Comparison of ENCODE assay signal across 25 cellular contexts in the genomic region with DNA sequence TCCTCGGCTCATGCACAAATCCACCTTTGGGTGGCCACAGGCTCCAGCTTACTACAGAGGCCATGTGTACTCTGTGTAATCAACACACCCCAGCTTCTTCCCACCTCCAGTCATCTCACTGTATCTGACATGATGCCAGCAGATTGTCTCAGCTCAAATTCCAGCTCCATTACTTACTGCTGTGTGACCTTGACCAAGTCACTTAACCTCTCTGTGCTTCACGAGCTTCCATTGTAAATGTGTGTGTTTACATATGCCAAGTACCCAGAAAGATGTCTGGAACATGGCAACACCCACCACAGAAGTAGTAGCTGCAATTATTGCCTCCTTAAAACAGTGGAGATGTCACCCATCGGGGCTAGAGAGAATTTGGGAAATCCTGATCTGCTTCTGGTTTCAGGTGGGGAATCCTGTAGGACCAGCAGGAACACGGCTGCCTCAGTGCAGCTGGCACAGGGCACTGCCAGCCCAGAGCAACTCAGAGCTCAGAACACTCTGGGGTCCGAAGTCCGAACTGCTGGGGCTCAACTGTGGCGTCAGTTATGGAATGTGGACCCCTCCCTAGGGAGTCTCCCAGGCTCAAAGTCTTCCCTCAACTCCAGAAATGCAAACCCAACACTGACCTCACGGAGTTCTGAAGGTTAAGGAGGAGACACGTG. TPM values are rescaled to one million over a fixed set of nuclear protein-coding genes. Genes with fewer than 3 reads are reported as not detected.
DNase-seq lines count a peak whose midpoint lies in the region; ATAC-seq, FAIRE-seq and TF ChIP-seq lines count a peak whose summit lies in the region.
"Had no signal": no experiment of that assay in that cellular context is flagged by ENCODE, and none has a peak within 500 bp of the region (broad histone marks: within the 10 kb centered on the region; RNA-seq: fewer than 3 reads in every experiment).

No MANE protein-coding gene starts in this region.

- 7% methylated on average over 9 of the region's 9 CpGs for WGBS in HepG2 (ENCODE audit: low lambda C conversion rate)
- 14 to 44% (median 25%) methylated on average over 9 of the region's 9 CpGs for WGBS in small intestine, 3 donors

- H3K4me1 ChIP-seq in HEK293 (ENCODE audit: control insufficient read depth, insufficient read depth, low read length): no peaks in the 10 kb centered on the region
- H3K4me1 ChIP-seq in colonic mucosa: no peaks in the 10 kb centered on the region
- H3K4me1 ChIP-seq in HepG2 (ENCODE audit: insufficient read depth, low read length): peaks cover 16% of the 10 kb centered on the region
- peaks cover 0 to 11% of the 10 kb centered on the region in 2 donors for H3K4me1 ChIP-seq in small intestine (ENCODE audit: control insufficient read depth in 2 of 2, insufficient read depth in 1 of 2, low read depth in 1 of 2, low read length in 1 of 2)
- H3K4me1 ChIP-seq: HAP-1, SJSA1 had no signal

- in situ Hi-C loops in HepG2 (cut with HindIII; ENCODE audit: extremely low pct_ligation_motif_present, low pct_unique_long_range_greater_than_20kb): no loop called here

- H3K4me2 ChIP-seq in HepG2 (ENCODE audit: low read depth, low read length): peak overlapping the region; percentile 38
- H3K4me2 ChIP-seq: KMS-11 had no signal

- H3K36me3 ChIP-seq in HEK293 (ENCODE audit: control insufficient read depth in 2 of 2, insufficient read depth in 1 of 2, low read length in 2 of 2): no peaks in the 10 kb centered on the region
- H3K36me3 ChIP-seq in colonic mucosa: no peaks in the 10 kb centered on the region
- no peaks in the 10 kb centered on the region for H3K36me3 ChIP-seq in HepG2 (replicated peaks in 1 of 2; ENCODE audit: control insufficient read depth in 1 of 2, insufficient read depth in 2 of 2, low read length in 2 of 2)
- H3K36me3 ChIP-seq in small intestine (ENCODE audit: control insufficient read depth in 2 of 2, insufficient read depth in 2 of 2, low read length in 2 of 2): no peaks in the 10 kb centered on the region
- H3K36me3 ChIP-seq: HAP-1, SJSA1 had no signal

- no peaks in the 10 kb centered on the region for H3K9me3 ChIP-seq in HEK293 (ENCODE audit: control insufficient read depth, insufficient read depth, low read depth, low read length)
- no peaks in the 10 kb centered on the region for H3K9me3 ChIP-seq in colonic mucosa
- no peaks in the 10 kb centered on the region for H3K9me3 ChIP-seq in HepG2 (ENCODE audit: low read length)
- H3K9me3 ChIP-seq in small intestine (ENCODE audit: control insufficient read depth, low read depth): no peaks in the 10 kb centered on the region
- H3K9me3 ChIP-seq: Caco-2, HAP-1, SJSA1 had no signal

- H3K27me3 ChIP-seq in colonic mucosa (no peaks in the 10 kb centered on the region), HepG2 (ENCODE audit: control insufficient read depth in 1 of 2, insufficient read depth in 2 of 2, low read length in 2 of 2) (peaks cover 0 to 15% of the 10 kb centered on the region in 2 experiments; a peak in 3 of 5 replicates), small intestine (ENCODE audit: control insufficient read depth in 2 of 2, insufficient read depth in 2 of 2, low read length in 2 of 2) (no peaks in the 10 kb centered on the region)

- FAIRE-seq in HepG2 (lab: Jason Lieb, UNC): no peak
- FAIRE-seq in small intestine (lab: Jason Lieb, UNC): no peak
- FAIRE-seq: GM12892, RCC 7860 had no signal

- H3K79me2 ChIP-seq in HepG2 (ENCODE audit: insufficient read depth, low read length): no peaks in the 10 kb centered on the region

- no peak for TF ChIP-seq RAD21 in HepG2 (CRISPR knock-in tag; IDR thresholded peaks at IDR 0.05)

- ATAC-seq in HepG2 (peak; percentile 76), left ventricle myocardium superior (no peak)
- ATAC-seq: Right ventricle myocardium inferior had no signal

- POLR2A ChIA-PET in HEK293 (lab: Yijun Ruan, JAX): no interaction called here
- POLR2A ChIA-PET in HepG2 (lab: Yijun Ruan, JAX): no interaction called here

- TF ChIP-seq CTCF in HEK293 (tag by site-specific recombination; IDR thresholded peaks at IDR 0.05) (no peak), colonic mucosa (IDR thresholded peaks at IDR 0.05) (no peak), HepG2 (CRISPR knock-in tag; IDR thresholded peaks at IDR 0.05) (no peak)

- no TSS peak for BruUV-seq in HepG2 (replicated peaks; lab: Mats Ljungman, UMichigan)

- no peak overlapping the region for H2AFZ ChIP-seq in HepG2 (ENCODE audit: low read length)
- H2AFZ ChIP-seq: GM23248 had no signal

- peak; percentile 74 for DNase-seq in colonic mucosa
- DNase-seq in HepG2 (ENCODE audit: low spot score): peak; percentile 61
- peak; percentile 99 for DNase-seq in small intestine
- no peak for DNase-seq in NCI-H2196 (lab: John Stamatoyannopoulos, UW; ENCODE audit: unreplicated experiment)
- DNase-seq in left ventricle myocardium superior: no peak
- no peak for DNase-seq in NCI-H2081 (lab: John Stamatoyannopoulos, UW)
- DNase-seq in stimulated activated CD4-positive, alpha-beta T cell treated with anti-CD3 and anti-CD28 coated beads, Interleukin-15, amount 100 ng/mL, for 24 hours: no peak
- DNase-seq: Caco-2; CD4-positive, alpha-beta memory T cell; DMS153; GM23248; NCI-H1105; NCI-H146; NCI-H2029; NCI-H345; NCI-H524; NCI-H82 had no signal

- H3K27ac ChIP-seq in HEK293 (ENCODE audit: extremely low read depth, low read depth, low read length) (no peak overlapping the region), colonic mucosa (no peak overlapping the region), HepG2 (ENCODE audit: extremely low read length, insufficient read depth, low read length) (no peak overlapping the region), small intestine (ENCODE audit: low read depth in 1 of 2, low read length in 1 of 2) (peak overlapping the region; percentile 43 to 89)
- H3K27ac ChIP-seq: GM23248, HL-60, KMS-11, SJSA1 had no signal

- H3K9ac ChIP-seq in colonic mucosa (ENCODE audit: low read depth in 2 of 2, low read length in 2 of 2) (peak overlapping the region in 1 of 2 donors; percentile 43), HepG2 (ENCODE audit: insufficient read depth, low read depth, low read length) (no peak overlapping the region)
- H3K9ac ChIP-seq: GM23248, KMS-11 had no signal

- TF ChIP-seq EP300 in HepG2 (IDR thresholded peaks at IDR 0.05; ENCODE audit: low read depth in 2 of 2, low read length in 2 of 2) (no peak), HepG2 (CRISPR knock-in tag; IDR thresholded peaks at IDR 0.05; ENCODE audit: borderline replicate concordance) (no peak)

- intact Hi-C loops in colonic mucosa (cut with DNase I) (no loop called here), HepG2 (cut with micrococcal nuclease; ENCODE audit: unreplicated experiment) (no loop called here), left ventricle myocardium superior (cut with micrococcal nuclease) (no loop called here)

- CTCF ChIA-PET in HEK293 (lab: Yijun Ruan, JAX) (interaction anchor here (0.6 to 4.9 kb wide), 6 partner anchors 11 to 181 kb away, joined by 3 to 42 read pairs (median 4); no protein-coding TSS in a partner anchor), HepG2 (lab: Yijun Ruan, JAX; ENCODE audit: low intra/inter-chr PET ratio, low total read pairs) (no interaction called here)

- no peak for TF ChIP-seq POLR2A in HepG2 (IDR thresholded peaks at IDR 0.05; ENCODE audit: insufficient read depth in 1 of 2, low read depth in 2 of 2, low read length in 2 of 2)

- no peaks in the 10 kb centered on the region for H4K20me1 ChIP-seq in HepG2 (ENCODE audit: insufficient read depth, low read length)

- H3K4me3 ChIP-seq in HEK293 (ENCODE audit: low read depth, low read length) (no peak overlapping the region), colonic mucosa (no peak overlapping the region), HepG2 (replicated peaks in 1 of 3; ENCODE audit: insufficient read depth in 1 of 3, low read depth in 2 of 3, low read length in 3 of 3) (peak overlapping the region in 1 of 3 experiments; percentile 35; a peak in 2 of 6 replicates), small intestine (ENCODE audit: low read depth in 1 of 2, low read length in 2 of 2) (no peak overlapping the region)
- H3K4me3 ChIP-seq: GM23248, HAP-1, SJSA1 had no signal

RNA-seq across cellular contexts. Expression of gene HLA-B, which starts 21.2 kb away (rescaled TPM):
- 1,000 to 10,000 TPM; 1,153 to 3,111 TPM for total RNA-seq in colonic mucosa
- total RNA-seq in HepG2 (2016; rRNA removed; fragmentation: Illumina TruSeq; extraction: Trizol): 15.5 and 35.3 TPM in 2 replicates
- 4.5 and 5.9 TPM in 2 replicates for total RNA-seq in HepG2 (2016; cell fraction: cytosol; rRNA removed; fragmentation: Illumina TruSeq; extraction: Trizol; ENCODE audit: low read depth)
- total RNA-seq in HepG2 (2016; cell fraction: insoluble cytoplasmic fraction; rRNA removed; fragmentation: Illumina TruSeq; extraction: Trizol): 21.5 and 54.7 TPM in 2 replicates
- 7.5 and 8.0 TPM in 2 replicates for total RNA-seq in HepG2 (2016; cell fraction: membrane; rRNA removed; fragmentation: Illumina TruSeq; extraction: Trizol)
- 40.3 and 68.5 TPM in 2 replicates for total RNA-seq in HepG2 (2016; cell fraction: nucleus; rRNA removed; fragmentation: Illumina TruSeq; extraction: Trizol)
- 88.9 and 228 TPM in 2 replicates for polyA plus RNA-seq in HepG2 (2011; rRNA removed)
- polyA plus RNA-seq in HepG2 (2011; cell fraction: cytosol; rRNA removed): 88.0 and 248 TPM in 2 replicates
- 72.3 and 226 TPM in 2 replicates for polyA plus RNA-seq in HepG2 (2011; cell fraction: nucleus; rRNA removed)
- 132 and 223 TPM in 2 replicates for polyA plus RNA-seq in HepG2 (2012)
- polyA plus RNA-seq in HepG2 (2016; cell fraction: cytosol; fragmentation: Illumina TruSeq; extraction: Trizol; ENCODE audit: low read depth): 8.8 and 12.2 TPM in 2 replicates
- polyA plus RNA-seq in HepG2 (2016; cell fraction: insoluble cytoplasmic fraction; fragmentation: Illumina TruSeq; extraction: Trizol; ENCODE audit: low read depth): 21.0 and 27.1 TPM in 2 replicates
- 7.9 and 9.2 TPM in 2 replicates for polyA plus RNA-seq in HepG2 (2016; cell fraction: membrane; fragmentation: Illumina TruSeq; extraction: Trizol; ENCODE audit: low read depth)
- 79.7 and 85.9 TPM in 2 replicates for polyA plus RNA-seq in HepG2 (2016; cell fraction: nucleus; fragmentation: Illumina TruSeq; extraction: Trizol; ENCODE audit: insufficient read depth, low read depth)
- 49.6 and 219 TPM in 2 replicates for polyA minus RNA-seq in HepG2 (2011; rRNA and poly(A)+ RNA removed; ENCODE audit: low replicate concordance)
- 19.6 and 37.6 TPM in 2 replicates for polyA minus RNA-seq in HepG2 (2011; cell fraction: cytosol; rRNA and poly(A)+ RNA removed)
- 4.6 and 44.0 TPM in 2 replicates for polyA minus RNA-seq in HepG2 (2011; cell fraction: nucleus; rRNA and poly(A)+ RNA removed)
- polyA plus RNA-seq in small intestine: 1,000 to 10,000 TPM in 2 of 3 donors, 100 to 1,000 TPM in 1; 569 to 2,421 (median 1,749) TPM
- 431 TPM for total RNA-seq in left ventricle myocardium superior

RNA-seq across cellular contexts. Expression of gene MICA, which starts 25.2 kb away (rescaled TPM):
- total RNA-seq in colonic mucosa (10 to 100 TPM; 15.0 to 26.7 TPM), HepG2 (2016; rRNA removed; fragmentation: Illumina TruSeq; extraction: Trizol) (20.5 and 38.1 TPM in 2 replicates), left ventricle myocardium superior (10.3 TPM)
- 12.0 and 12.9 TPM in 2 replicates for total RNA-seq in HepG2 (2016; cell fraction: cytosol; rRNA removed; fragmentation: Illumina TruSeq; extraction: Trizol; ENCODE audit: low read depth)
- 20.8 and 39.1 TPM in 2 replicates for total RNA-seq in HepG2 (2016; cell fraction: insoluble cytoplasmic fraction; rRNA removed; fragmentation: Illumina TruSeq; extraction: Trizol)
- 19.5 and 19.6 TPM in 2 replicates for total RNA-seq in HepG2 (2016; cell fraction: membrane; rRNA removed; fragmentation: Illumina TruSeq; extraction: Trizol)
- total RNA-seq in HepG2 (2016; cell fraction: nucleus; rRNA removed; fragmentation: Illumina TruSeq; extraction: Trizol): 32.4 and 40.0 TPM in 2 replicates
- polyA plus RNA-seq in HepG2 (2011; rRNA removed) (21.6 and 29.3 TPM in 2 replicates), small intestine (10 to 100 TPM; 12.5 to 28.6 (median 26.2) TPM)
- polyA plus RNA-seq in HepG2 (2011; cell fraction: cytosol; rRNA removed): 28.9 and 34.6 TPM in 2 replicates
- polyA plus RNA-seq in HepG2 (2011; cell fraction: nucleus; rRNA removed): 28.9 and 39.2 TPM in 2 replicates
- polyA plus RNA-seq in HepG2 (2012): 19.3 and 38.6 TPM in 2 replicates
- polyA plus RNA-seq in HepG2 (2016; cell fraction: cytosol; fragmentation: Illumina TruSeq; extraction: Trizol; ENCODE audit: low read depth): 9.5 TPM in 2 replicates
- polyA plus RNA-seq in HepG2 (2016; cell fraction: insoluble cytoplasmic fraction; fragmentation: Illumina TruSeq; extraction: Trizol; ENCODE audit: low read depth): 17.8 and 18.4 TPM in 2 replicates
- 13.7 and 14.7 TPM in 2 replicates for polyA plus RNA-seq in HepG2 (2016; cell fraction: membrane; fragmentation: Illumina TruSeq; extraction: Trizol; ENCODE audit: low read depth)
- 58.2 and 58.4 TPM in 2 replicates for polyA plus RNA-seq in HepG2 (2016; cell fraction: nucleus; fragmentation: Illumina TruSeq; extraction: Trizol; ENCODE audit: insufficient read depth, low read depth)
- 22.9 and 58.3 TPM in 2 replicates for polyA minus RNA-seq in HepG2 (2011; rRNA and poly(A)+ RNA removed; ENCODE audit: low replicate concordance)
- 11.5 and 17.3 TPM in 2 replicates for polyA minus RNA-seq in HepG2 (2011; cell fraction: cytosol; rRNA and poly(A)+ RNA removed)
- polyA minus RNA-seq in HepG2 (2011; cell fraction: nucleus; rRNA and poly(A)+ RNA removed): 10.6 and 18.5 TPM in 2 replicates

Comparison
In these comparisons a context has a peak if more than half of its experiments do, and no peak if none do; other contexts are left out.
1. H3K27ac ChIP-seq: peak in small intestine (2 of 2); none in HEK293 (single experiment), colonic mucosa (single experiment) and HepG2 (single experiment).
2. DNase-seq: peak in colonic mucosa (single experiment), HepG2 (single experiment) and small intestine (single experiment); none in NCI-H2196 (single experiment), left ventricle myocardium superior (single experiment), NCI-H2081 (0 of 2) and stimulated activated CD4-positive, alpha-beta T cell treated with anti-CD3 and anti-CD28 coated beads, Interleukin-15, amount 100 ng/mL, for 24 hours (single experiment).
3. Of the 63 proteins assayed by ChIP-seq in both HepG2 and HEK293: peak only in HepG2: PATZ1; only in HEK293: ZNF580; in both: ZNF768; in neither: 60.